ENCODE assay signal across 18 cellular contexts in genomic region chr4:162229670-162230069, GRCh38.
"Had no signal": no experiment of that assay in that cellular context is flagged by ENCODE, and none has a peak within 500 bp of the region (broad histone marks: within the 10 kb centered on the region; RNA-seq: fewer than 3 reads in every experiment).

No MANE protein-coding gene starts in this region.

- H3K36me3 ChIP-seq: right lobe of liver, tibial artery had no signal

- H3K4me1 Mint-ChIP-seq: activated naive CD8-positive, alpha-beta T cell treated with anti-CD3 and anti-CD28 coated beads, Interleukin-2, amount 50 U/mL, for 24 hours; central memory CD8-positive, alpha-beta T cell; naive thymus-derived CD8-positive, alpha-beta T cell; stimulated activated memory B cell treated with anti-CD40 and anti-IgM and Interleukin-4, amounts not matched to agents 10 μg/mL and 1 μg/mL and 100 μg/mL, for 72 hours had no signal

- H3K27me3 ChIP-seq: right lobe of liver, tibial artery had no signal

- H3K9me3 ChIP-seq: mucosa of descending colon, right lobe of liver, tibial artery had no signal

- H3K27ac ChIP-seq: right lobe of liver, tibial artery had no signal

- H3K27me3 Mint-ChIP-seq: activated naive CD8-positive, alpha-beta T cell treated with anti-CD3 and anti-CD28 coated beads, Interleukin-2, amount 50 U/mL, for 24 hours; central memory CD8-positive, alpha-beta T cell; dendritic cell treated with granulocyte-macrophage colony-stimulating factor and Interleukin-4, amounts not matched to agents 40 ng/mL and 50 ng/mL, for 4 days; effector memory CD8-positive, alpha-beta T cell; naive thymus-derived CD8-positive, alpha-beta T cell; stimulated activated memory B cell treated with anti-CD40 and anti-IgM and Interleukin-4, amounts not matched to agents 10 μg/mL and 1 μg/mL and 100 μg/mL, for 72 hours had no signal

- H3K4me1 ChIP-seq: right lobe of liver, tibial artery had no signal

- H3K27ac Mint-ChIP-seq: activated naive CD8-positive, alpha-beta T cell treated with anti-CD3 and anti-CD28 coated beads, Interleukin-2, amount 50 U/mL, for 24 hours; activated T-cell treated with anti-CD3 and anti-CD28 coated beads, Interleukin-2, amount 50 U/mL, for 72 hours; dendritic cell treated with granulocyte-macrophage colony-stimulating factor and Interleukin-4, amounts not matched to agents 40 ng/mL and 50 ng/mL, for 4 days; effector memory CD8-positive, alpha-beta T cell; naive thymus-derived CD8-positive, alpha-beta T cell; stimulated activated memory B cell treated with anti-CD40 and anti-IgM and Interleukin-4, amounts not matched to agents 10 μg/mL and 1 μg/mL and 100 μg/mL, for 72 hours; T-helper 2 cell treated with Interferon-gamma antibody and Interleukin-4, amounts not matched to agents 5 μg/mL and 100 μg/mL, for 36 hours had no signal

- H3K4me3 ChIP-seq: lung, mucosa of descending colon, right lobe of liver, tibial artery had no signal

- H3K4me3 Mint-ChIP-seq: activated naive CD8-positive, alpha-beta T cell treated with anti-CD3 and anti-CD28 coated beads, Interleukin-2, amount 50 U/mL, for 24 hours; activated T-cell treated with anti-CD3 and anti-CD28 coated beads, Interleukin-2, amount 50 U/mL, for 72 hours; central memory CD8-positive, alpha-beta T cell; dendritic cell treated with granulocyte-macrophage colony-stimulating factor and Interleukin-4, amounts not matched to agents 40 ng/mL and 50 ng/mL, for 4 days; effector memory CD8-positive, alpha-beta T cell; naive thymus-derived CD8-positive, alpha-beta T cell; stimulated activated memory B cell treated with anti-CD40 and anti-IgM and Interleukin-4, amounts not matched to agents 10 μg/mL and 1 μg/mL and 100 μg/mL, for 72 hours; T-helper 2 cell treated with Interferon-gamma antibody and Interleukin-4, amounts not matched to agents 5 μg/mL and 100 μg/mL, for 36 hours had no signal

- H3K36me3 Mint-ChIP-seq: naive thymus-derived CD8-positive, alpha-beta T cell; stimulated activated memory B cell treated with anti-CD40 and anti-IgM and Interleukin-4, amounts not matched to agents 10 μg/mL and 1 μg/mL and 100 μg/mL, for 72 hours had no signal

- ATAC-seq: activated naive CD8-positive, alpha-beta T cell treated with anti-CD3 and anti-CD28 coated beads, Interleukin-2, amount 50 U/mL, for 24 hours; activated T-cell treated with anti-CD3 and anti-CD28 coated beads, Interleukin-2, amount 50 U/mL, for 72 hours; effector memory CD8-positive, alpha-beta T cell; left cardiac atrium; mucosa of descending colon; naive thymus-derived CD8-positive, alpha-beta T cell; right lobe of liver; stimulated activated memory B cell treated with anti-CD40 and anti-IgM and Interleukin-4, amounts not matched to agents 10 μg/mL and 1 μg/mL and 100 μg/mL, for 72 hours had no signal

- DNase-seq: activated CD4-positive, alpha-beta T cell treated with anti-CD3 and anti-CD28 coated beads, Interleukin-2, amount 50 U/mL, for 4 hours; activated CD4-positive, CD25-positive, alpha-beta regulatory T cell treated with anti-CD3 and anti-CD28 coated beads, Interleukin-2, amount 50 U/mL, for 72 hours; activated CD8-positive, alpha-beta memory T cell treated with anti-CD3 and anti-CD28 coated beads, Interleukin-2, amount 50 U/mL, for 4 hours; activated naive CD4-positive, alpha-beta T cell; activated naive CD8-positive, alpha-beta T cell treated with anti-CD3 and anti-CD28 coated beads, Interleukin-2, amount 50 U/mL, for 24 hours; activated T-cell treated with anti-CD3 and anti-CD28 coated beads, Interleukin-2, amount 50 U/mL, for 72 hours; effector memory CD8-positive, alpha-beta T cell; left cardiac atrium; mucosa of descending colon; naive thymus-derived CD8-positive, alpha-beta T cell; right lobe of liver; SW 1271; tibial artery had no signal
